In the genomic region with DNA sequence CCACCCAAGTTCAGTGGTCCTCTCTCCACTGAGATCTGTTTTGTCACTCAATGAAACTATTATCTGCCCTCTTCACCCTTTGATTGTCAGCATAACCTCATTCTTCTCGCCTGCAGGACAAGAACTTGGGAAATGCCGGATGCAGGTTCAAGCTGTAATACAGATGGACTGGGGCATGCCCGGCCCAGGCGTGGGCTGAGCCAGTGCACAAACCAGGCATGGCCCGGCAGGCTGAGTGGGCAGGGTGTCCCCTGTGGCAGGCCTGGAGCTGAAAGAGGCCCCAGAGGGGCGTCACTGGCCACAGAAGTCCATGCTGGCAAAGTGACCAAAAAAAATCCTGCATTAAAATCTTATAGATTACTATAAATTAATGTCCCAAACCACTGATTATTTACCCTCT, we compare ENCODE assay signal across 8 cellular contexts.
"Had no signal": no experiment of that assay in that cellular context is flagged by ENCODE, and none has a peak within 500 bp of the region (broad histone marks: within the 10 kb centered on the region; RNA-seq: fewer than 3 reads in every experiment).

No MANE protein-coding gene starts in this region.

- H3K27ac ChIP-seq: HL-60, KMS-11 had no signal

- H3K27ac Mint-ChIP-seq: IgD-negative memory B cell had no signal

- H3K4me3 Mint-ChIP-seq: IgD-negative memory B cell had no signal

- H3K4me3 ChIP-seq: K562 had no signal

- H3K9ac ChIP-seq: KMS-11 had no signal

- H3K4me1 Mint-ChIP-seq: IgD-negative memory B cell had no signal

- DNase-seq: IMR-90, KBM-7, KG1 had no signal

- H3K36me3 Mint-ChIP-seq: IgD-negative memory B cell had no signal

- H3K27me3 Mint-ChIP-seq: IgD-negative memory B cell had no signal

- H3K4me2 ChIP-seq: KMS-11 had no signal

- ATAC-seq: HepG2, K562 had no signal
